ENCODE assay signal across 8 cellular contexts in the genomic region with DNA sequence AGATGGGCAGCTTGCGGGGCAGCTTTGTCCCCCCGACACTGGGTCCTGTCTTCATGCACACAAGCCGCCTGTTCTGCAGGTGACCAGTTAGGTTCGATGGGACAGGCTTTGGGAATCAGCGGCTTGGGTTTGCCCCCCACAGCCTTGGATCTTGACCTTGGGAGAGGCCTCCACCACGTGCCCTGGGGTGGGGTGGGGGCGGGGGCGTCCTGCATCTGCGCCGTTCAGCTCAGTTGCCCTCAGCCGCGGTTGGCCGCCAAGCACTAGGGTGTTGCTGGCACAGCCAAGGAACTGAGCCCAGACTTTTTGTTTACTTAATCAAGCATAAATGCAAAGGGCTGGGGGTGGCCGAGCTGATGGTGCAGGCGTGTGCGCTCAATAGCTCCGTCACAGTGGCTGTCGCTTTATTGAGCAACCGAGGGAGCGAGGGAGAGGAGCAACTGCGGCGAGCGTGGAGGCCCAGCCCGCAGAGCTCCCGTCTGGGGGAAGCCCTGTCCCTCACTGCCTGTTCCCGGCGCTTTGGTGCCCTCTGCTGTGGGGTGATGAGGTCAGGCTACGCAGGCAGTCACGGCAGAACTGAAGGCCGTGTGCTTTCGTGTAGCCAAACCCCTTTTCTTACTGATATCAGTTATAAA. TPM values are rescaled to one million over a fixed set of nuclear protein-coding genes. Genes with fewer than 3 reads are reported as not detected.
DNase-seq lines count a peak whose midpoint lies in the region; ATAC-seq, FAIRE-seq and TF ChIP-seq lines count a peak whose summit lies in the region.

No MANE protein-coding gene starts in this region.

- H2AFZ ChIP-seq in H1 (ENCODE audit: low read length): no peak overlapping the region

- no peak overlapping the region for H4K91ac ChIP-seq in H1 (replicated peaks; ENCODE audit: insufficient read length, low read length)

- H3K23me2 ChIP-seq in H1 (ENCODE audit: low read depth, low read length): no peaks in the 10 kb centered on the region

- peak; percentile 84 to 91 (median 87) for TF ChIP-seq CTCF in H1 (IDR thresholded peaks at IDR 0.05; ENCODE audit: control extremely low read depth in 1 of 3, insufficient read depth in 1 of 3, low read depth in 1 of 3, low read length in 3 of 3)

- H3K9ac ChIP-seq in NT2/D1 (ENCODE audit: insufficient read length, low read depth): peak overlapping the region; percentile 57
- H3K9ac ChIP-seq in H1 (replicated peaks in 1 of 4; ENCODE audit: extremely low read depth in 1 of 4, low read depth in 3 of 4, low read length in 3 of 4): no peak overlapping the region

- no peak overlapping the region for H2BK12ac ChIP-seq in H1 (ENCODE audit: low read depth, low read length)

- no peak overlapping the region for H4K5ac ChIP-seq in H1 (ENCODE audit: insufficient read length, low read depth, low read length)

- H3K27ac ChIP-seq in CD8-positive, alpha-beta memory T cell (ENCODE audit: low read depth, low read length): no peak overlapping the region
- no peak overlapping the region for H3K27ac ChIP-seq in H1 (ENCODE audit: low read depth, low read length)

- CTCF ChIA-PET in CD8-positive, alpha-beta memory T cell (lab: Charles Lee): interaction anchor here (0.7 to 3.6 kb wide), 44 partner anchors 9 to 1072 kb away, joined by 3 to 30 read pairs (median 4); a partner anchor contains a TSS
- CTCF ChIA-PET in H1 (lab: Charles Lee; ENCODE audit: partially characterized antibody): interaction anchor here (0.6 to 6.4 kb wide), 67 partner anchors 8 to 272 kb away, joined by 3 to 231 read pairs (median 5); no protein-coding TSS in a partner anchor

- no peak overlapping the region for H3K18ac ChIP-seq in H1 (ENCODE audit: extremely low read depth, low read length)

- no peak overlapping the region for H2BK120ac ChIP-seq in H1 (replicated peaks; ENCODE audit: low read depth, low read length)

- H3K36me3 ChIP-seq in CD8-positive, alpha-beta memory T cell (ENCODE audit: insufficient read depth, low read length): no peaks in the 10 kb centered on the region
- H3K36me3 ChIP-seq in NT2/D1 (ENCODE audit: insufficient read depth, insufficient read length, low read length) (no peaks in the 10 kb centered on the region), H1 (ENCODE audit: control insufficient read depth in 2 of 4, insufficient read depth in 4 of 4, low read length in 3 of 4) (no peaks in the 10 kb centered on the region)

- H3K27me3 Mint-ChIP-seq in CD8-positive, alpha-beta memory T cell: peaks cover 8 to 11% of the 10 kb centered on the region in 2 donors

- H3K27me3 ChIP-seq in CD8-positive, alpha-beta memory T cell (ENCODE audit: insufficient read depth, low read length, poor library complexity, severe bottlenecking): no peaks in the 10 kb centered on the region
- H3K27me3 ChIP-seq in NT2/D1 (ENCODE audit: insufficient read depth, insufficient read length): peaks cover 3% of the 10 kb centered on the region
- H3K27me3 ChIP-seq in H1 (replicated peaks in 1 of 4; ENCODE audit: control insufficient read depth in 3 of 4, extremely low read depth in 1 of 4, insufficient read depth in 3 of 4, low read length in 3 of 4): no peaks in the 10 kb centered on the region; a peak in 2 of 7 replicates

- ATAC-seq in GM18873 (IDR thresholded peaks at IDR 0.05; ENCODE audit: low FRiP score, unreplicated experiment): no peak

- no peaks in the 10 kb centered on the region for H3K79me2 ChIP-seq in H1 (ENCODE audit: control insufficient read depth in 1 of 2, insufficient read depth in 2 of 2, low read length in 2 of 2)

- H3K4me2 ChIP-seq in H1 (ENCODE audit: insufficient read depth in 1 of 2, low read depth in 2 of 2, low read length in 2 of 2): peak overlapping the region in 1 of 2 experiments; percentile 38; a peak in 1 of 4 replicates

- H3K9me3 Mint-ChIP-seq in CD8-positive, alpha-beta memory T cell: peaks cover 0 to 7% (median under 1%) of the 10 kb centered on the region in 5 donors

- no peaks in the 10 kb centered on the region for H3K9me3 ChIP-seq in CD8-positive, alpha-beta memory T cell (ENCODE audit: low read length)
- H3K9me3 ChIP-seq in NT2/D1 (ENCODE audit: insufficient read depth, low read length): no peaks in the 10 kb centered on the region
- H3K9me3 ChIP-seq in H1 (ENCODE audit: insufficient read depth in 2 of 2, low read depth in 1 of 2, low read length in 1 of 2): no peaks in the 10 kb centered on the region

- H2AK5ac ChIP-seq in H1 (ENCODE audit: low read depth, low read length): no peak overlapping the region

- no peak for TF ChIP-seq EP300 in H1 (IDR thresholded peaks at IDR 0.05; ENCODE audit: borderline replicate concordance in 1 of 2, low read depth in 2 of 2, low read length in 2 of 2)

- no peak overlapping the region for H2BK20ac ChIP-seq in H1 (ENCODE audit: low read length)

- no peak overlapping the region for H2BK15ac ChIP-seq in H1 (ENCODE audit: low read length)

- H2BK5ac ChIP-seq in H1 (ENCODE audit: low read depth, low read length): no peak overlapping the region

- H3K36me3 Mint-ChIP-seq in CD8-positive, alpha-beta memory T cell: peaks cover 0 to 7% (median 0%) of the 10 kb centered on the region in 3 donors

- H3K4me3 ChIP-seq in CD8-positive, alpha-beta memory T cell (ENCODE audit: low read length): peak overlapping the region; percentile 61
- H3K4me3 ChIP-seq in NT2/D1 (ENCODE audit: insufficient read length, low read depth): no peak overlapping the region
- no peak overlapping the region for H3K4me3 ChIP-seq in H1 (ENCODE audit: extremely low read depth in 1 of 4, insufficient read depth in 2 of 4, low read depth in 3 of 4, low read length in 4 of 4)

- H3K56ac ChIP-seq in H1 (replicated peaks; ENCODE audit: insufficient read length, low read depth, low read length): no peak overlapping the region

- POLR2A ChIA-PET in CD8-positive, alpha-beta memory T cell (lab: Charles Lee): interaction anchor here (0.9 kb wide), 1 partner anchor 252 kb away, joined by 4 read pairs; a partner anchor contains a TSS
- POLR2A ChIA-PET in H1 (lab: Charles Lee; ENCODE audit: partially characterized antibody): interaction anchor here (0.7 to 1.6 kb wide), 4 partner anchors 10 to 129 kb away, joined by 3 to 6 read pairs (median 4); a partner anchor contains a TSS

- no peak overlapping the region for H3K4ac ChIP-seq in H1 (replicated peaks; ENCODE audit: insufficient read length, low read depth, low read length)

- TF ChIP-seq POLR2A in H1 (IDR thresholded peaks at IDR 0.05; ENCODE audit: control extremely low read depth in 1 of 2, low read depth in 2 of 2, low read length in 2 of 2): no peak

- H4K20me1 ChIP-seq in H1 (replicated peaks in 1 of 2; ENCODE audit: control insufficient read depth in 1 of 2, insufficient read depth in 2 of 2, low read length in 2 of 2): peaks cover 0 to 8% of the 10 kb centered on the region in 2 experiments

- H3K4me1 ChIP-seq in CD8-positive, alpha-beta memory T cell (ENCODE audit: insufficient read depth, low read length): peaks cover 18% of the 10 kb centered on the region
- H3K4me1 ChIP-seq in NT2/D1 (ENCODE audit: insufficient read depth, insufficient read length) (peaks cover 8% of the 10 kb centered on the region), H1 (replicated peaks in 1 of 4; ENCODE audit: control insufficient read depth in 3 of 4, insufficient read depth in 4 of 4, low read length in 3 of 4) (peaks cover 0 to 4% (median 2%) of the 10 kb centered on the region in 4 experiments; a peak in 4 of 7 replicates)

- peaks cover under 1% of the 10 kb centered on the region for H3K79me1 ChIP-seq in H1 (ENCODE audit: low read depth, low read length)

- peak; percentile 86 for FAIRE-seq in H1 (lab: Jason Lieb, UNC)

- peak overlapping the region; percentile 61 to 98 (median 85) for H3K27ac Mint-ChIP-seq in CD8-positive, alpha-beta memory T cell

- H3K4me1 Mint-ChIP-seq in CD8-positive, alpha-beta memory T cell: peaks cover 9 to 19% (median 15%) of the 10 kb centered on the region in 3 donors

- peak overlapping the region; percentile 69 to 92 (median 88) for H3K4me3 Mint-ChIP-seq in CD8-positive, alpha-beta memory T cell

- TF ChIP-seq RAD21 in H1 (IDR thresholded peaks at IDR 0.05 in 1 of 2, conservative IDR thresholded peaks at IDR 0.05 in 1 of 2; ENCODE audit: low read depth in 2 of 2, low read length in 2 of 2): peak; percentile 89 to 91

- peak; percentile 70 to 86 (median 74) for DNase-seq in CD8-positive, alpha-beta memory T cell
- DNase-seq in HPDE6-E6E7 (ENCODE audit: extremely low spot score) (peak; percentile 95), NT2/D1 (ENCODE audit: low read depth, low spot score) (peak; percentile 70), H1 (ENCODE audit: low read depth in 1 of 2, low spot score in 2 of 2) (peak; percentile 43 to 88), middle frontal gyrus (ENCODE audit: extremely low spot score, low spot score) (peak; percentile 66)
- peak; percentile 62 to 70 (median 63) for DNase-seq in activated CD8-positive, alpha-beta memory T cell treated with anti-CD3 and anti-CD28 coated beads for 48 hours (ENCODE audit: low read depth in 2 of 3, low spot score in 2 of 3)
- DNase-seq in stimulated activated CD8-positive, alpha-beta memory T cell treated with anti-CD3 and anti-CD28 coated beads, Interleukin-4, amount 100 ng/mL, for 4 hours (ENCODE audit: low read depth in 2 of 2, low spot score in 1 of 2): peak; percentile 59 to 65

- 39% methylated on average over 20 of the region's 31 CpGs; no CpG with 5 or more reads in 1 of the 2 experiments for WGBS in H1 (ENCODE audit: extremely low coverage in 1 of 2, insufficient coverage in 1 of 2, insufficient read length in 1 of 2, insufficient replicate concordance in 2 of 2, low coverage in 1 of 2, low lambda C conversion rate in 2 of 2, missing lambda C conversion rate in 1 of 2), 2 experiments

- no peak overlapping the region for H3K14ac ChIP-seq in H1 (ENCODE audit: insufficient read length)

- no peak overlapping the region for H3K23ac ChIP-seq in H1 (ENCODE audit: insufficient read length)

- H4K8ac ChIP-seq in H1 (ENCODE audit: extremely low read depth, insufficient read depth, low read length): peak overlapping the region; percentile 91; the same call in 1 of the 2 replicates

TF ChIP-seq in H1, 55 proteins besides CTCF, POLR2A, EP300 and RAD21 (continues in another document):
- no peak for TF ChIP-seq GTF2F1 (IDR thresholded peaks at IDR 0.05; ENCODE audit: borderline replicate concordance, low read depth, low read length)
- TF ChIP-seq TAF1 (IDR thresholded peaks at IDR 0.05; ENCODE audit: low read depth, low read length): no peak
- no peak for TF ChIP-seq TAF7 (optimal IDR thresholded peaks at IDR 0.05; ENCODE audit: borderline replicate concordance, low read depth, low read length)

RNA-seq across cellular contexts. Expression of a gene that starts 33.9 kb away (rescaled TPM):
- total RNA-seq in CD8-positive, alpha-beta memory T cell: not detected
- not detected for polyA plus RNA-seq in CD8-positive, alpha-beta memory T cell
- 28.3 and 28.4 TPM in 2 replicates for total RNA-seq in H1 (2021; fragmentation: NEBNext Ultra II Directional; extraction: Animal tissue kit (Norgen Biotek cat#: 25700))
- 10.3 and 19.3 TPM in 2 replicates for polyA plus RNA-seq in H1 (2011; rRNA removed)
- polyA plus RNA-seq in H1 (2011; cell fraction: cytosol; rRNA removed): 16.6 TPM
- polyA plus RNA-seq in H1 (2011; cell fraction: nucleus; rRNA removed): 21.3 TPM
- polyA plus RNA-seq in H1 (2012, experiment 1 of 2): 10.2 to 20.9 TPM (median 18.6 TPM) in 4 replicates
- polyA plus RNA-seq in H1 (2012, experiment 2 of 2): 15.9 TPM
- 13.8 TPM for polyA plus RNA-seq in H1 (2013, experiment 1 of 2)
- polyA plus RNA-seq in H1 (2013, experiment 2 of 2): 14.8 TPM
- 6.4 and 9.5 TPM in 2 replicates for polyA minus RNA-seq in H1 (2011; rRNA and poly(A)+ RNA removed)
- polyA minus RNA-seq in H1 (2011; cell fraction: cytosol; rRNA and poly(A)+ RNA removed): 15.0 TPM
- polyA minus RNA-seq in H1 (2011; cell fraction: nucleus; rRNA and poly(A)+ RNA removed): 16.9 TPM

Comparison
In these comparisons a context has a peak if more than half of its experiments do, and no peak if none do; other contexts are left out.
1. RNA of a gene that starts 33.9 kb away (total RNA-seq): 28.3 to 28.4 TPM in H1; not detected in CD8-positive, alpha-beta memory T cell; every median in the first group is over 10 times any median in the second.
2. Peak in every context shown above with its lines, with median percentiles within 50 percentile points of each other: DNase-seq.